Comparison of ENCODE assay signal across 14 cellular contexts in the genomic region with DNA sequence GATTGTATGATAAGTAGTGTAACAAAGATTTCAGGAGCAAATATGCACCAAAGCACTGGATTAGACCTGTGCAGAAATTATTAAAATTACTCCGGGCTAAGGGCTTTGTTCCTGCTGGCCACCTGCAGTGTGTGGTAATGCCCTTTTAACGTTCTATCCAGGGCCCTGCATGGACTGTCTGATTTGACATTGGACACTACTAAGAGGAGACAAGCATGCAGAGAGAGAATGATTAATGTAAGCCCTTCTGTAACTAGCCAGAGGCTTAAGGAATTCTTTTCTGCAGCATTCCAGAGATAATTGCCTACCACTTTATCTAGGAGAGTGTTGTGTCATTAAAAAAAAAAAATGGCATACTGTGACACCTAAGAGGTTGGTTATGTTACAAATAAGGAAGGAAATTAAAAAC.
DNase-seq lines count a peak whose midpoint lies in the region; ATAC-seq and TF ChIP-seq lines count a peak whose summit lies in the region.
"Had no signal": no experiment of that assay in that cellular context is flagged by ENCODE, and none has a peak within 500 bp of the region (broad histone marks: within the 10 kb centered on the region; RNA-seq: fewer than 3 reads in every experiment).

No MANE protein-coding gene starts in this region.

- no peaks in the 10 kb centered on the region for H3K27me3 ChIP-seq in cardiac muscle cell
- H3K27me3 ChIP-seq: Peyer's patch, testis had no signal

- CTCF ChIA-PET in HEK293T (lab: Yijun Ruan, JAX) = no interaction called here

- H3K27ac Mint-ChIP-seq in osteocyte (ENCODE audit: unreplicated experiment) = peak overlapping the region; percentile 68
- H3K27ac Mint-ChIP-seq: activated naive CD8-positive, alpha-beta T cell treated with anti-CD3 and anti-CD28 coated beads for 36 hours; CD8-positive, alpha-beta T cell had no signal

- H3K4me1 ChIP-seq in cardiac muscle cell (ENCODE audit: low read depth) = peaks cover 97% of the 10 kb centered on the region
- H3K4me1 ChIP-seq: testis had no signal

- no peaks in the 10 kb centered on the region for H3K27me3 Mint-ChIP-seq in osteocyte (ENCODE audit: unreplicated experiment)
- H3K27me3 Mint-ChIP-seq: activated naive CD8-positive, alpha-beta T cell treated with anti-CD3 and anti-CD28 coated beads for 36 hours had no signal

- no peaks in the 10 kb centered on the region for H3K9me3 Mint-ChIP-seq in osteocyte (ENCODE audit: unreplicated experiment)
- H3K9me3 Mint-ChIP-seq: activated naive CD8-positive, alpha-beta T cell treated with anti-CD3 and anti-CD28 coated beads for 36 hours had no signal

- H3K9me3 ChIP-seq in cardiac muscle cell (ENCODE audit: low read depth) = no peaks in the 10 kb centered on the region
- H3K9me3 ChIP-seq: Peyer's patch, testis had no signal

- DNase-seq in HEK293T (ENCODE audit: extremely low spot score) = peak; percentile 25
- DNase-seq in NCI-H82 treated with DMSO at 0.1 percent for 48 hours (lab: John Stamatoyannopoulos, UW; ENCODE audit: unreplicated experiment) = peak; percentile 1
- peak; percentile 35 to 88 for DNase-seq in cardiac muscle cell (ENCODE audit: low read depth in 1 of 2, low spot score in 1 of 2)
- no peak for DNase-seq in osteocyte (ENCODE audit: extremely low spot score, unreplicated experiment)
- no peak for DNase-seq in substantia nigra (lab: John Stamatoyannopoulos, UW)
- no peak for DNase-seq in cerebellum (ENCODE audit: low spot score)
- DNase-seq: activated naive CD8-positive, alpha-beta T cell treated with anti-CD3 and anti-CD28 coated beads for 36 hours; CD8-positive, alpha-beta T cell; NCI-H187 treated with DMSO at 0.1 percent for 48 hours; Peyer's patch; right cardiac atrium; testis had no signal

- no peak overlapping the region for H3K4me3 Mint-ChIP-seq in osteocyte (ENCODE audit: unreplicated experiment)
- H3K4me3 Mint-ChIP-seq: activated naive CD8-positive, alpha-beta T cell treated with anti-CD3 and anti-CD28 coated beads for 36 hours; CD8-positive, alpha-beta T cell had no signal

- peak overlapping the region; percentile 93 for H3K27ac ChIP-seq in cardiac muscle cell
- no peak overlapping the region for H3K27ac ChIP-seq in substantia nigra (ENCODE audit: low read depth, low read length, poor library complexity, severe bottlenecking)
- H3K27ac ChIP-seq: Peyer's patch, testis had no signal

- H3K36me3 ChIP-seq in cardiac muscle cell = no peaks in the 10 kb centered on the region
- H3K36me3 ChIP-seq: Peyer's patch had no signal

- H3K4me1 Mint-ChIP-seq in osteocyte (ENCODE audit: unreplicated experiment) = peaks cover 78% of the 10 kb centered on the region
- H3K4me1 Mint-ChIP-seq: activated naive CD8-positive, alpha-beta T cell treated with anti-CD3 and anti-CD28 coated beads for 36 hours had no signal

- no peak overlapping the region for H3K4me3 ChIP-seq in cardiac muscle cell
- H3K4me3 ChIP-seq: Peyer's patch, testis had no signal

- POLR2A ChIA-PET in HEK293T (lab: Yijun Ruan, JAX) = no interaction called here

- TF ChIP-seq CTCF in cardiac muscle cell (IDR thresholded peaks at IDR 0.05; ENCODE audit: low read depth, low read length) (no peak), osteocyte (IDR thresholded peaks at IDR 0.05) (no peak)

- peaks cover 2% of the 10 kb centered on the region for H3K36me3 Mint-ChIP-seq in osteocyte (ENCODE audit: unreplicated experiment)
- H3K36me3 Mint-ChIP-seq: activated naive CD8-positive, alpha-beta T cell treated with anti-CD3 and anti-CD28 coated beads for 36 hours; CD8-positive, alpha-beta T cell had no signal

- ATAC-seq in HG02981 (IDR thresholded peaks at IDR 0.05; ENCODE audit: unreplicated experiment) (no peak), GM21423 (IDR thresholded peaks at IDR 0.05; ENCODE audit: unreplicated experiment) (no peak)
- ATAC-seq: CD8-positive, alpha-beta T cell had no signal

TF ChIP-seq in HEK293T, 16 proteins besides CTCF, POLR2A, EP300 and RAD21:
- TF ChIP-seq CTBP1 (IDR thresholded peaks at IDR 0.05; ENCODE audit: borderline replicate concordance) (peak; percentile 72; the same call in 1 of the 2 replicates), TARDBP (IDR thresholded peaks at IDR 0.05) (no peak), L3MBTL2 (conservative IDR thresholded peaks at IDR 0.05) (no peak; the same call in none of the 2 replicates), HDGF (IDR thresholded peaks at IDR 0.05; ENCODE audit: borderline replicate concordance) (no peak), FOXA1 (IDR thresholded peaks at IDR 0.05) (no peak), ARNT (IDR thresholded peaks at IDR 0.05) (no peak), NFRKB (IDR thresholded peaks at IDR 0.05) (no peak), ELF4 (IDR thresholded peaks at IDR 0.05) (no peak), LEF1 (IDR thresholded peaks at IDR 0.05; ENCODE audit: borderline replicate concordance) (no peak), BHLHE40 (IDR thresholded peaks at IDR 0.05; ENCODE audit: borderline replicate concordance) (no peak), SP1 (IDR thresholded peaks at IDR 0.05) (no peak), ZNF384 (IDR thresholded peaks at IDR 0.05) (peak; percentile 81), FOXM1 (IDR thresholded peaks at IDR 0.05; ENCODE audit: borderline replicate concordance) (no peak), FOXK2 (IDR thresholded peaks at IDR 0.05) (no peak), SUZ12 (IDR thresholded peaks at IDR 0.05) (no peak)
- TF ChIP-seq, protein P1, sequence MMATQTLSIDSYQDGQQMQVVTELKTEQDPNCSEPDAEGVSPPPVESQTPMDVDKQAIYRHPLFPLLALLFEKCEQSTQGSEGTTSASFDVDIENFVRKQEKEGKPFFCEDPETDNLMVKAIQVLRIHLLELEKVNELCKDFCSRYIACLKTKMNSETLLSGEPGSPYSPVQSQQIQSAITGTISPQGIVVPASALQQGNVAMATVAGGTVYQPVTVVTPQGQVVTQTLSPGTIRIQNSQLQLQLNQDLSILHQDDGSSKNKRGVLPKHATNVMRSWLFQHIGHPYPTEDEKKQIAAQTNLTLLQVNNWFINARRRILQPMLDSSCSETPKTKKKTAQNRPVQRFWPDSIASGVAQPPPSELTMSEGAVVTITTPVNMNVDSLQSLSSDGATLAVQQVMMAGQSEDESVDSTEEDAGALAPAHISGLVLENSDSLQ (IDR thresholded peaks at IDR 0.05) = peak; percentile 91

Comparison
In these comparisons a context has a peak if more than half of its experiments do, and no peak if none do; other contexts are left out.
1. DNase-seq: peak in HEK293T (single experiment), NCI-H82 treated with DMSO at 0.1 percent for 48 hours (single experiment) and cardiac muscle cell (2 of 2); none in osteocyte (single experiment), substantia nigra (0 of 49) and cerebellum (single experiment).